In the genomic region with DNA sequence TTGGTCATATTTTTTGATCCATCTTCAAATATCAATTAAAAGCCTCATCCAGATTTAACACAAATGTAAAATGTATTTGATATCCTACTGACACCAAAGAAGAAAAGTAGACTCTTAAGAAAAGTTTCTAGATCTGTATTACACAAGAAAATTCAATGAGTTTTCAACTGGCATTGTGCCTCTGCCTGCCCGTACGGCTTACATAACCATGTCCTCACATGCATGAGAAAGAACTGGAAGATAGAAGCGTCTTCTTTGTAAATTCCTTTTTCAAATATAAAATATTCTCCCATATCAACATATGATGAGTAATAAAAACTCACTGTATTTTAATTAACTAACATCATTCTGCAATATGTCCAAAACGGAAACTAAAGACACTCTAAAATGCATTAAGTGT, we compare ENCODE assay signal across 24 cellular contexts. TPM values are rescaled to one million over a fixed set of nuclear protein-coding genes. Genes with fewer than 3 reads are reported as not detected.
DNase-seq lines count a peak whose midpoint lies in the region; ATAC-seq and TF ChIP-seq lines count a peak whose summit lies in the region.
"Had no signal": no experiment of that assay in that cellular context is flagged by ENCODE, and none has a peak within 500 bp of the region (broad histone marks: within the 10 kb centered on the region; RNA-seq: fewer than 3 reads in every experiment).

No MANE protein-coding gene starts in this region.

- no peaks in the 10 kb centered on the region for H3K4me1 ChIP-seq in mammary epithelial cell (ENCODE audit: insufficient read depth, low read length)
- H3K4me1 ChIP-seq in CD8-positive, alpha-beta T cell (ENCODE audit: insufficient read depth, low read length) = no peaks in the 10 kb centered on the region
- H3K4me1 ChIP-seq in neuronal stem cell (ENCODE audit: control insufficient read depth in 2 of 2, insufficient read depth in 1 of 2, low read depth in 1 of 2, low read length in 2 of 2) = no peaks in the 10 kb centered on the region
- H3K4me1 ChIP-seq: HAP-1 had no signal

- H3K4me3 ChIP-seq in mammary epithelial cell (replicated peaks in 1 of 3; ENCODE audit: insufficient read depth in 1 of 3, low read depth in 2 of 3, low read length in 3 of 3) (no peak overlapping the region), epithelial cell of esophagus (ENCODE audit: low read length) (no peak overlapping the region), neuronal stem cell (ENCODE audit: low read length in 2 of 2) (no peak overlapping the region)
- H3K4me3 ChIP-seq in CD8-positive, alpha-beta T cell (ENCODE audit: low read depth, low read length) = no peak overlapping the region
- H3K4me3 ChIP-seq: HAP-1 had no signal

- no peak overlapping the region for H3K18ac ChIP-seq in neuronal stem cell (ENCODE audit: low read length)

- no peaks in the 10 kb centered on the region for H4K20me1 ChIP-seq in mammary epithelial cell (ENCODE audit: insufficient read depth, low read length)

- dilution Hi-C loops in mammary epithelial cell (cut with HindIII; ENCODE audit: low sequenced_read_pairs) = no loop called here

- no TSS peak for BruUV-seq in MCF 10A (replicated peaks; lab: Mats Ljungman, UMichigan)
- BruUV-seq in mammary epithelial cell (replicated peaks; lab: Mats Ljungman, UMichigan) = no TSS peak

- H3K9ac ChIP-seq in mammary epithelial cell (ENCODE audit: insufficient read depth, low read length) (no peak overlapping the region), neuronal stem cell (ENCODE audit: low read depth, low read length, poor library complexity) (no peak overlapping the region)

- no peaks in the 10 kb centered on the region for H3K27me3 ChIP-seq in mammary epithelial cell (ENCODE audit: insufficient read depth, low read length)
- H3K27me3 ChIP-seq in CD8-positive, alpha-beta T cell (ENCODE audit: insufficient read depth, low read length) = no peaks in the 10 kb centered on the region
- H3K27me3 ChIP-seq in neuronal stem cell (ENCODE audit: control insufficient read depth in 3 of 3, insufficient read depth in 3 of 3, low read depth in 1 of 3, low read length in 3 of 3) = peaks cover 0 to 24% (median 0%) of the 10 kb centered on the region in 3 experiments

- CTCF ChIA-PET in MCF 10A (lab: Yijun Ruan, JAX) = interaction anchor here (0.6 kb wide), 1 partner anchor 933 kb away, joined by 3 read pairs; no protein-coding TSS in a partner anchor
- CTCF ChIA-PET in mammary epithelial cell (lab: Charles Lee; ENCODE audit: low non-redundant PET) = no interaction called here
- CTCF ChIA-PET in CD8-positive, alpha-beta T cell (lab: Charles Lee) = no interaction called here

- 48% methylated on average over 4 of the region's 4 CpGs for WGBS in mammary epithelial cell (ENCODE audit: low coverage, missing lambda C conversion rate)
- WGBS in neuronal stem cell (ENCODE audit: extremely low coverage in 2 of 2, insufficient read length in 2 of 2, insufficient replicate concordance in 1 of 2), 2 donors = no CpG with 5 or more reads among the region's 4 CpGs

- H3K79me1 ChIP-seq in neuronal stem cell (ENCODE audit: low read depth, low read length) = no peaks in the 10 kb centered on the region

- DNase-seq in MCF 10A (ENCODE audit: unreplicated experiment) (peak; percentile 60), mammary epithelial cell (no peak), epithelial cell of esophagus (ENCODE audit: low read depth) (peak; percentile 19), inferior parietal cortex (ENCODE audit: extremely low spot score) (peak; percentile 60), pons (ENCODE audit: low spot score) (no peak), kidney glomerular epithelial cell (lab: John Stamatoyannopoulos, UW) (no peak), neuronal stem cell (ENCODE audit: low spot score) (no peak)
- no peak for DNase-seq in CD8-positive, alpha-beta T cell
- DNase-seq: CD4-positive, alpha-beta T cell; COR-L47; DMS53; GOT3; IMR-90; KG1; MM.1S; NCI-H2029 treated with DMSO at 0.1 percent for 48 hours; NCI-H2171 treated with DMSO at 0.1 percent for 48 hours; NCI-H345; NCI-H510A treated with DMSO at 0.1 percent for 48 hours; SHP77 had no signal

- H3K79me2 ChIP-seq in mammary epithelial cell (ENCODE audit: insufficient read depth, low read length) = no peaks in the 10 kb centered on the region

- H3K9me3 ChIP-seq in mammary epithelial cell (replicated peaks; ENCODE audit: insufficient read depth, low read length) = no peaks in the 10 kb centered on the region
- H3K9me3 ChIP-seq in CD8-positive, alpha-beta T cell (ENCODE audit: low read length) = no peaks in the 10 kb centered on the region
- no peaks in the 10 kb centered on the region for H3K9me3 ChIP-seq in neuronal stem cell (replicated peaks in 1 of 2; ENCODE audit: control insufficient read depth in 2 of 2, insufficient read depth in 1 of 2, low read depth in 1 of 2, low read length in 2 of 2)
- H3K9me3 ChIP-seq: HAP-1 had no signal

- intact Hi-C loops in MCF 10A (cut with micrococcal nuclease) = no loop called here
- intact Hi-C loops in mammary epithelial cell (cut with micrococcal nuclease) = no loop called here
- intact Hi-C loops in CD8-positive, alpha-beta T cell (cut with DNase I, micrococcal nuclease) = no loop called here

- H2BK120ac ChIP-seq in neuronal stem cell (ENCODE audit: low read depth, low read length) = no peak overlapping the region

- H3K4ac ChIP-seq in neuronal stem cell (ENCODE audit: low read length) = no peak overlapping the region

- in situ Hi-C loops in mammary epithelial cell (cut with MboI; ENCODE audit: low sequenced_read_pairs in 2 of 2) = no loop called here

- H2AFZ ChIP-seq in mammary epithelial cell (ENCODE audit: low read depth, low read length) (no peak overlapping the region), neuronal stem cell (ENCODE audit: low read length) (no peak overlapping the region)

- peaks cover 33% of the 10 kb centered on the region for H3K4me1 Mint-ChIP-seq in MCF 10A (ENCODE audit: insufficient read depth, unreplicated experiment)
- no peaks in the 10 kb centered on the region for H3K4me1 Mint-ChIP-seq in CD8-positive, alpha-beta T cell (ENCODE audit: low read depth)

- POLR2A ChIA-PET in MCF 10A (lab: Yijun Ruan, JAX) = interaction anchor here (1.5 to 2.1 kb wide), 2 partner anchors 18 to 67 kb away, joined by 7 to 10 read pairs; no protein-coding TSS in a partner anchor
- POLR2A ChIA-PET in CD8-positive, alpha-beta T cell (lab: Charles Lee) = no interaction called here

- no peak overlapping the region for H4K91ac ChIP-seq in neuronal stem cell (ENCODE audit: low read depth, low read length, poor library complexity)

- TF ChIP-seq CTCF in MCF 10A (IDR thresholded peaks at IDR 0.05; ENCODE audit: unreplicated experiment) (no peak), mammary epithelial cell (conservative IDR thresholded peaks at IDR 0.05 in 1 of 2, IDR thresholded peaks at IDR 0.05 in 1 of 2; ENCODE audit: extremely low read depth in 1 of 2, insufficient read depth in 1 of 2, low read depth in 1 of 2, low read length in 2 of 2) (no peak), epithelial cell of esophagus (IDR thresholded peaks at IDR 0.05; ENCODE audit: insufficient read depth, low read depth, low read length, missing control alignments) (no peak)
- TF ChIP-seq CTCF in CD8-positive, alpha-beta T cell (IDR thresholded peaks at IDR 0.05) = no peak

- no peak for ATAC-seq in CD8-positive, alpha-beta T cell
- ATAC-seq: Panc1 had no signal

- no peaks in the 10 kb centered on the region for H3K9me3 Mint-ChIP-seq in MCF 10A (ENCODE audit: unreplicated experiment)
- no peaks in the 10 kb centered on the region for H3K9me3 Mint-ChIP-seq in CD8-positive, alpha-beta T cell
- H3K9me3 Mint-ChIP-seq: CD4-positive, alpha-beta T cell had no signal

- H4K8ac ChIP-seq in neuronal stem cell (ENCODE audit: low read depth, low read length) = no peak overlapping the region

- no peak overlapping the region for H2AK5ac ChIP-seq in neuronal stem cell (ENCODE audit: low read depth, low read length)

- H3K4me3 Mint-ChIP-seq in MCF 10A (ENCODE audit: unreplicated experiment) = no peak overlapping the region
- H3K4me3 Mint-ChIP-seq in CD8-positive, alpha-beta T cell = no peak overlapping the region
- H3K4me3 Mint-ChIP-seq: CD4-positive, alpha-beta T cell had no signal

- no peaks in the 10 kb centered on the region for H3K36me3 ChIP-seq in mammary epithelial cell (ENCODE audit: insufficient read depth, low read length)
- no peaks in the 10 kb centered on the region for H3K36me3 ChIP-seq in CD8-positive, alpha-beta T cell (ENCODE audit: insufficient read depth, low read length)
- H3K36me3 ChIP-seq in neuronal stem cell (replicated peaks in 1 of 2; ENCODE audit: control insufficient read depth in 2 of 2, insufficient read depth in 2 of 2, low read length in 2 of 2) = no peaks in the 10 kb centered on the region
- H3K36me3 ChIP-seq: HAP-1 had no signal

- H3K27ac ChIP-seq in mammary epithelial cell (ENCODE audit: insufficient read depth, low read depth, low read length) (no peak overlapping the region), neuronal stem cell (replicated peaks; ENCODE audit: low read length) (no peak overlapping the region)
- H3K27ac ChIP-seq in CD8-positive, alpha-beta T cell (ENCODE audit: low read depth, low read length) = no peak overlapping the region
- H3K27ac ChIP-seq: 22Rv1, RWPE1 had no signal

- no peaks in the 10 kb centered on the region for H3K36me3 Mint-ChIP-seq in MCF 10A (ENCODE audit: insufficient read depth, unreplicated experiment)
- H3K36me3 Mint-ChIP-seq in CD8-positive, alpha-beta T cell = no peaks in the 10 kb centered on the region

- H3K23ac ChIP-seq in neuronal stem cell (ENCODE audit: low read depth, low read length, poor library complexity) = no peak overlapping the region

- peak overlapping the region; percentile 59 for H3K27ac Mint-ChIP-seq in MCF 10A (ENCODE audit: low read depth, unreplicated experiment)
- H3K27ac Mint-ChIP-seq in CD8-positive, alpha-beta T cell = no peak overlapping the region
- H3K27ac Mint-ChIP-seq: CD4-positive, alpha-beta T cell had no signal

- H2BK12ac ChIP-seq in neuronal stem cell (ENCODE audit: low read length) = no peak overlapping the region

- H3K4me2 ChIP-seq in mammary epithelial cell (ENCODE audit: insufficient read depth, low read depth, low read length) = no peak overlapping the region
- no peak overlapping the region for H3K4me2 ChIP-seq in neuronal stem cell (ENCODE audit: insufficient read depth, low read length, poor library complexity, severe bottlenecking)

- H3K27me3 Mint-ChIP-seq in MCF 10A (ENCODE audit: insufficient read depth, unreplicated experiment) = no peaks in the 10 kb centered on the region
- H3K27me3 Mint-ChIP-seq in CD8-positive, alpha-beta T cell (ENCODE audit: low read depth) = peaks cover 18% of the 10 kb centered on the region

- no peak overlapping the region for H2BK15ac ChIP-seq in neuronal stem cell (ENCODE audit: low read length)

- no peak overlapping the region for H3K14ac ChIP-seq in neuronal stem cell (ENCODE audit: low read length)

- H2BK5ac ChIP-seq in neuronal stem cell (ENCODE audit: low read length) = no peak overlapping the region

RNA-seq across cellular contexts. Expression of gene ANKS1B, which starts 7.2 kb away (rescaled TPM):
- total RNA-seq in MCF 10A (2022) = 17.7 and 18.8 TPM in 2 replicates
- total RNA-seq in mammary epithelial cell = 1 to 10 TPM in 1 of 2 donors, not detected in 1; 1.3 TPM
- not detected for polyA plus RNA-seq in mammary epithelial cell
- polyA minus RNA-seq in mammary epithelial cell = not detected
- total RNA-seq in CD8-positive, alpha-beta T cell = not detected
- 5.3 TPM for polyA plus RNA-seq in neuronal stem cell (2013, experiment 1 of 2)
- 5.2 TPM for polyA plus RNA-seq in neuronal stem cell (2013, experiment 2 of 2)

Comparison
In these comparisons a context has a peak if more than half of its experiments do, and no peak if none do; other contexts are left out.
1. DNase-seq: peak in MCF 10A (single experiment), epithelial cell of esophagus (single experiment) and inferior parietal cortex (single experiment); none in mammary epithelial cell (single experiment), CD8-positive, alpha-beta T cell (0 of 7), pons (single experiment), kidney glomerular epithelial cell (single experiment) and neuronal stem cell (single experiment).